Comparison of ENCODE assay signal across 29 cellular contexts in genomic region chr6:136523196-136523595, GRCh38. TPM values are rescaled to one million over a fixed set of nuclear protein-coding genes. Genes with fewer than 3 reads are reported as not detected.
A peak's percentile ranks its signal among the peaks of the same experiment; 100 is the strongest.
DNase-seq lines count a peak whose midpoint lies in the region; ATAC-seq and FAIRE-seq lines count a peak whose summit lies in the region.
"Had no signal": no experiment of that assay in that cellular context is flagged by ENCODE, and none has a peak within 500 bp of the region (broad histone marks: within the 10 kb centered on the region; RNA-seq: fewer than 3 reads in every experiment).

No MANE protein-coding gene starts in this region.

- H3K27ac ChIP-seq in temporal lobe (ENCODE audit: low read depth, low read length), result peak overlapping the region; percentile 85
- H3K27ac ChIP-seq: KMS-11, SJSA1 had no signal

- FAIRE-seq in HTR-8/SVneo (lab: Jason Lieb, UNC), result peak; percentile 64
- peak; percentile 3 for FAIRE-seq in frontal cortex (lab: Jason Lieb, UNC)
- FAIRE-seq: A204.1, GM12878 had no signal

- peaks cover 20% of the 10 kb centered on the region for H3K4me1 Mint-ChIP-seq in activated CD4-positive, alpha-beta T cell treated with anti-CD3 and anti-CD28 coated beads for 36 hours

- intact Hi-C loops in activated CD4-positive, alpha-beta T cell treated with anti-CD3 and anti-CD28 coated beads for 36 hours (cut with DNase I, micrococcal nuclease), result no loop called here

- no peak for DNase-seq in HTR-8/SVneo (ENCODE audit: insufficient read length, low spot score)
- DNase-seq in frontal cortex (ENCODE audit: low spot score in 2 of 2), result no peak
- DNase-seq in midbrain (lab: John Stamatoyannopoulos, UW), result peak; percentile 73
- no peak for DNase-seq in HUDEP-2 (lab: John Stamatoyannopoulos, UW; ENCODE audit: unreplicated experiment in 76 of 76)
- DNase-seq in activated CD4-positive, alpha-beta T cell treated with anti-CD3 and anti-CD28 coated beads for 36 hours, result no peak
- no peak for DNase-seq in activated CD8-positive, alpha-beta memory T cell treated with anti-CD3 and anti-CD28 coated beads, Interleukin-2, amount 50 U/mL, for 48 hours
- DNase-seq: AML-193; C1 segment of cervical spinal cord; Caco-2; CD8-positive, alpha-beta T cell; GDM1; GOT3; HFFc6; NCI-H1092; NCI-H1417 treated with DMSO at 0.1 percent for 48 hours; NCI-H1694 treated with DMSO at 0.1 percent for 48 hours; NCI-H2081; NCI-H2171; NCI-H226; NCI-H510A; NCI-H69; Right ventricle myocardium superior; RPMI8226 had no signal

- H3K9me3 Mint-ChIP-seq in activated CD4-positive, alpha-beta T cell treated with anti-CD3 and anti-CD28 coated beads for 36 hours (ENCODE audit: low read depth), result no peaks in the 10 kb centered on the region
- H3K9me3 Mint-ChIP-seq: CD8-positive, alpha-beta T cell; HFFc6; IgD-negative memory B cell had no signal

- no peak for ATAC-seq in activated CD4-positive, alpha-beta T cell treated with anti-CD3 and anti-CD28 coated beads for 36 hours
- ATAC-seq: CD8-positive, alpha-beta T cell; GM12878 had no signal

- no peaks in the 10 kb centered on the region for H3K36me3 Mint-ChIP-seq in activated CD4-positive, alpha-beta T cell treated with anti-CD3 and anti-CD28 coated beads for 36 hours (ENCODE audit: low read depth)
- H3K36me3 Mint-ChIP-seq: CD8-positive, alpha-beta T cell; IgD-negative memory B cell had no signal

- H3K4me3 Mint-ChIP-seq in activated CD4-positive, alpha-beta T cell treated with anti-CD3 and anti-CD28 coated beads for 36 hours, result no peak overlapping the region
- H3K4me3 Mint-ChIP-seq: CD8-positive, alpha-beta T cell; HFFc6; IgD-negative memory B cell had no signal

- CTCF ChIA-PET in activated CD4-positive, alpha-beta T cell treated with anti-CD3 and anti-CD28 coated beads for 36 hours (lab: Charles Lee), result no interaction called here

- H3K27ac Mint-ChIP-seq in activated CD4-positive, alpha-beta T cell treated with anti-CD3 and anti-CD28 coated beads for 36 hours, result no peak overlapping the region
- H3K27ac Mint-ChIP-seq: CD8-positive, alpha-beta T cell; HFFc6; IgD-negative memory B cell had no signal

- POLR2A ChIA-PET in activated CD4-positive, alpha-beta T cell treated with anti-CD3 and anti-CD28 coated beads for 36 hours (lab: Charles Lee), result no interaction called here

- H3K27me3 Mint-ChIP-seq in activated CD4-positive, alpha-beta T cell treated with anti-CD3 and anti-CD28 coated beads for 36 hours, result peaks cover 2% of the 10 kb centered on the region

RNA-seq across cellular contexts. Expression of gene MAP7, which starts 27.0 kb away (rescaled TPM):
- total RNA-seq in frontal cortex, result 5.7 TPM
- total RNA-seq in temporal lobe, result 4.2 TPM
- total RNA-seq in activated CD4-positive, alpha-beta T cell treated with anti-CD3 and anti-CD28 coated beads for 36 hours, result 1 to 10 TPM; 2.1 to 3.1 TPM
